Comparison of ENCODE assay signal across 14 cellular contexts in the genomic region with DNA sequence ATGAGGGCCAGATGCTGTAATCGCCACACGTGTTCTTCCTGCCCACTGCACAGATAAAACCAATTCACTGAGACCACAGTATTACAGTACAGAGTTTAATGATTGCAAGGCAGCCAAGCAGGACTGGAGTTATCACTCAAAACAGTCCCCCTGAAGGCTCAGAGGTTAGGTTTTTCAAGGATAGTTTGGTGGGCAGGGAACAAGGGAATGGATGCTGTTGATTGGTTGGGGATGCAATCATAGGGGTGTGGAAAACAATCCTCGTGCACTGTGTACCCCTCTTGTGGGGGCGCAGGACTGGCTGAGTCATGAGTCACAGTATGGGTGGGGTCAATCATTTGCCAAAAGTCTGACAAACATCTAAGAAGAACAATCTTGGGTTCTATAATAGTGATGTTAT. TPM values are rescaled to one million over a fixed set of nuclear protein-coding genes. Genes with fewer than 3 reads are reported as not detected.
DNase-seq lines count a peak whose midpoint lies in the region; ATAC-seq and TF ChIP-seq lines count a peak whose summit lies in the region.
"Had no signal": no experiment of that assay in that cellular context is flagged by ENCODE, and none has a peak within 500 bp of the region (broad histone marks: within the 10 kb centered on the region; RNA-seq: fewer than 3 reads in every experiment).

No MANE protein-coding gene starts in this region.

- no peak overlapping the region for H3K27ac Mint-ChIP-seq in osteocyte (ENCODE audit: unreplicated experiment)
- no peak overlapping the region for H3K27ac Mint-ChIP-seq in effector memory CD8-positive, alpha-beta T cell
- H3K27ac Mint-ChIP-seq in stimulated activated naive CD8-positive, alpha-beta T cell treated with anti-CD3 and anti-CD28 coated beads, Interleukin-15, amount 100 ng/mL, for 72 hours: no peak overlapping the region
- no peak overlapping the region for H3K27ac Mint-ChIP-seq in activated T-cell treated with anti-CD3 and anti-CD28 coated beads, Interleukin-2, amount 50 U/mL, for 24 hours

- DNase-seq in EH (ENCODE audit: low read depth) (peak; percentile 26), MG63 (peak; percentile 21), fibroblast of lung (ENCODE audit: low read depth in 2 of 2) (peak in 1 of 2 donors; percentile 56), osteocyte (ENCODE audit: extremely low spot score, unreplicated experiment) (peak; percentile 34)
- no peak for DNase-seq in effector memory CD8-positive, alpha-beta T cell
- DNase-seq in stimulated activated naive CD8-positive, alpha-beta T cell treated with anti-CD3 and anti-CD28 coated beads, Interleukin-15, amount 100 ng/mL, for 72 hours: no peak
- DNase-seq in activated T-cell treated with anti-CD3 and anti-CD28 coated beads, Interleukin-2, amount 50 U/mL, for 24 hours: no peak
- DNase-seq: activated CD4-positive, alpha-beta T cell treated with anti-CD3 and anti-CD28 coated beads for 48 hours; dorsolateral prefrontal cortex; GDM1; left ventricle myocardium superior; NCI-H2029 treated with DMSO at 0.1 percent for 48 hours; RPMI8226 had no signal

- peak overlapping the region; percentile 80 for H2AFZ ChIP-seq in fibroblast of lung (ENCODE audit: low read length)

- no peak overlapping the region for H3K9ac ChIP-seq in fibroblast of lung (ENCODE audit: insufficient read depth, low read length)

- H3K36me3 ChIP-seq in MG63 (no peaks in the 10 kb centered on the region), fibroblast of lung (ENCODE audit: control insufficient read depth, insufficient read depth, low read length) (no peaks in the 10 kb centered on the region)

- no peaks in the 10 kb centered on the region for H3K27me3 ChIP-seq in MG63
- no peaks in the 10 kb centered on the region for H3K27me3 ChIP-seq in fibroblast of lung (ENCODE audit: control insufficient read depth, insufficient read depth, low read length)
- H3K27me3 ChIP-seq: dorsolateral prefrontal cortex had no signal

- no peaks in the 10 kb centered on the region for H3K79me2 ChIP-seq in fibroblast of lung (ENCODE audit: control insufficient read depth, insufficient read depth, low read length)

- no peaks in the 10 kb centered on the region for H3K36me3 Mint-ChIP-seq in osteocyte (ENCODE audit: unreplicated experiment)
- no peaks in the 10 kb centered on the region for H3K36me3 Mint-ChIP-seq in effector memory CD8-positive, alpha-beta T cell (ENCODE audit: insufficient read depth)
- H3K36me3 Mint-ChIP-seq in activated T-cell treated with anti-CD3 and anti-CD28 coated beads, Interleukin-2, amount 50 U/mL, for 24 hours (ENCODE audit: low read depth): no peaks in the 10 kb centered on the region

- H3K4me3 Mint-ChIP-seq in osteocyte (ENCODE audit: unreplicated experiment): no peak overlapping the region
- no peak overlapping the region for H3K4me3 Mint-ChIP-seq in effector memory CD8-positive, alpha-beta T cell
- H3K4me3 Mint-ChIP-seq in stimulated activated naive CD8-positive, alpha-beta T cell treated with anti-CD3 and anti-CD28 coated beads, Interleukin-15, amount 100 ng/mL, for 72 hours: no peak overlapping the region
- H3K4me3 Mint-ChIP-seq in activated T-cell treated with anti-CD3 and anti-CD28 coated beads, Interleukin-2, amount 50 U/mL, for 24 hours: no peak overlapping the region

- no peaks in the 10 kb centered on the region for H4K20me1 ChIP-seq in fibroblast of lung (ENCODE audit: control insufficient read depth, extremely low read depth, insufficient read depth, low read length)

- peaks cover 8% of the 10 kb centered on the region for H3K27me3 Mint-ChIP-seq in osteocyte (ENCODE audit: unreplicated experiment)
- H3K27me3 Mint-ChIP-seq in effector memory CD8-positive, alpha-beta T cell: peaks cover 0 to 11% of the 10 kb centered on the region in 2 donors
- H3K27me3 Mint-ChIP-seq in stimulated activated naive CD8-positive, alpha-beta T cell treated with anti-CD3 and anti-CD28 coated beads, Interleukin-15, amount 100 ng/mL, for 72 hours: no peaks in the 10 kb centered on the region
- no peaks in the 10 kb centered on the region for H3K27me3 Mint-ChIP-seq in activated T-cell treated with anti-CD3 and anti-CD28 coated beads, Interleukin-2, amount 50 U/mL, for 24 hours

- no peak for ATAC-seq in effector memory CD8-positive, alpha-beta T cell (replicated peaks)
- ATAC-seq in stimulated activated naive CD8-positive, alpha-beta T cell treated with anti-CD3 and anti-CD28 coated beads, Interleukin-15, amount 100 ng/mL, for 72 hours: no peak
- ATAC-seq: left ventricle myocardium superior had no signal

- no peak for TF ChIP-seq CTCF in fibroblast of lung (conservative IDR thresholded peaks at IDR 0.05 in 1 of 2, IDR thresholded peaks at IDR 0.05 in 1 of 2; ENCODE audit: low read depth in 1 of 2, low read length in 2 of 2)
- TF ChIP-seq CTCF in osteocyte (IDR thresholded peaks at IDR 0.05): no peak

- no peaks in the 10 kb centered on the region for H3K9me3 ChIP-seq in MG63
- no peaks in the 10 kb centered on the region for H3K9me3 ChIP-seq in fibroblast of lung (ENCODE audit: control insufficient read depth, insufficient read depth, low read depth, low read length)

- no peak overlapping the region for H3K4me3 ChIP-seq in MG63
- no peak overlapping the region for H3K4me3 ChIP-seq in fibroblast of lung (replicated peaks in 1 of 4; ENCODE audit: control extremely low read depth in 1 of 4, insufficient read depth in 1 of 4, low read depth in 3 of 4, low read length in 4 of 4)
- H3K4me3 ChIP-seq: dorsolateral prefrontal cortex had no signal

- H3K4me1 Mint-ChIP-seq in osteocyte (ENCODE audit: unreplicated experiment): no peaks in the 10 kb centered on the region
- H3K4me1 Mint-ChIP-seq in effector memory CD8-positive, alpha-beta T cell (ENCODE audit: low read depth in 2 of 2): no peaks in the 10 kb centered on the region
- H3K4me1 Mint-ChIP-seq in stimulated activated naive CD8-positive, alpha-beta T cell treated with anti-CD3 and anti-CD28 coated beads, Interleukin-15, amount 100 ng/mL, for 72 hours: no peaks in the 10 kb centered on the region
- H3K4me1 Mint-ChIP-seq in activated T-cell treated with anti-CD3 and anti-CD28 coated beads, Interleukin-2, amount 50 U/mL, for 24 hours (ENCODE audit: low read depth): no peaks in the 10 kb centered on the region

- H3K27ac ChIP-seq in fibroblast of lung (ENCODE audit: insufficient read depth, low read length): no peak overlapping the region
- H3K27ac ChIP-seq: dorsolateral prefrontal cortex, HL-60 had no signal

- no peak overlapping the region for H3K4me2 ChIP-seq in fibroblast of lung (ENCODE audit: extremely low read depth, insufficient read depth, low read length)

- no peaks in the 10 kb centered on the region for H3K9me3 Mint-ChIP-seq in osteocyte (ENCODE audit: unreplicated experiment)
- no peaks in the 10 kb centered on the region for H3K9me3 Mint-ChIP-seq in effector memory CD8-positive, alpha-beta T cell
- H3K9me3 Mint-ChIP-seq in stimulated activated naive CD8-positive, alpha-beta T cell treated with anti-CD3 and anti-CD28 coated beads, Interleukin-15, amount 100 ng/mL, for 72 hours: no peaks in the 10 kb centered on the region
- H3K9me3 Mint-ChIP-seq in activated T-cell treated with anti-CD3 and anti-CD28 coated beads, Interleukin-2, amount 50 U/mL, for 24 hours: no peaks in the 10 kb centered on the region

- H3K4me1 ChIP-seq in fibroblast of lung (ENCODE audit: control insufficient read depth, extremely low read depth, insufficient read depth, low read length): peaks cover 3% of the 10 kb centered on the region

RNA-seq across cellular contexts. Expression of gene USP1, which starts 12.4 kb away (rescaled TPM):
- 39.8 and 71.3 TPM in 2 replicates for total RNA-seq in MG63 (2014; rRNA removed; shearing (Covaris generic); ENCODE audit: low replicate concordance)
- total RNA-seq in fibroblast of lung (19.5 and 20.0 TPM in 2 replicates), osteocyte (24.6 and 25.7 TPM in 2 replicates)
- polyA plus RNA-seq in fibroblast of lung: 17.3 and 21.1 TPM in 2 replicates
- 16.6 and 22.2 TPM in 2 replicates for polyA plus RNA-seq in fibroblast of lung (2012)
- 0.85 and 0.86 TPM in 2 replicates for polyA minus RNA-seq in fibroblast of lung (ENCODE audit: low replicate concordance)

Comparison
In these comparisons a context has a peak if more than half of its experiments do, and no peak if none do; other contexts are left out.
1. DNase-seq: peak in EH (single experiment), MG63 (single experiment) and osteocyte (single experiment); none in effector memory CD8-positive, alpha-beta T cell (0 of 3), stimulated activated naive CD8-positive, alpha-beta T cell treated with anti-CD3 and anti-CD28 coated beads, Interleukin-15, amount 100 ng/mL, for 72 hours (0 of 2) and activated T-cell treated with anti-CD3 and anti-CD28 coated beads, Interleukin-2, amount 50 U/mL, for 24 hours (single experiment).